Comparison of ENCODE assay signal across 8 cellular contexts in the genomic region with DNA sequence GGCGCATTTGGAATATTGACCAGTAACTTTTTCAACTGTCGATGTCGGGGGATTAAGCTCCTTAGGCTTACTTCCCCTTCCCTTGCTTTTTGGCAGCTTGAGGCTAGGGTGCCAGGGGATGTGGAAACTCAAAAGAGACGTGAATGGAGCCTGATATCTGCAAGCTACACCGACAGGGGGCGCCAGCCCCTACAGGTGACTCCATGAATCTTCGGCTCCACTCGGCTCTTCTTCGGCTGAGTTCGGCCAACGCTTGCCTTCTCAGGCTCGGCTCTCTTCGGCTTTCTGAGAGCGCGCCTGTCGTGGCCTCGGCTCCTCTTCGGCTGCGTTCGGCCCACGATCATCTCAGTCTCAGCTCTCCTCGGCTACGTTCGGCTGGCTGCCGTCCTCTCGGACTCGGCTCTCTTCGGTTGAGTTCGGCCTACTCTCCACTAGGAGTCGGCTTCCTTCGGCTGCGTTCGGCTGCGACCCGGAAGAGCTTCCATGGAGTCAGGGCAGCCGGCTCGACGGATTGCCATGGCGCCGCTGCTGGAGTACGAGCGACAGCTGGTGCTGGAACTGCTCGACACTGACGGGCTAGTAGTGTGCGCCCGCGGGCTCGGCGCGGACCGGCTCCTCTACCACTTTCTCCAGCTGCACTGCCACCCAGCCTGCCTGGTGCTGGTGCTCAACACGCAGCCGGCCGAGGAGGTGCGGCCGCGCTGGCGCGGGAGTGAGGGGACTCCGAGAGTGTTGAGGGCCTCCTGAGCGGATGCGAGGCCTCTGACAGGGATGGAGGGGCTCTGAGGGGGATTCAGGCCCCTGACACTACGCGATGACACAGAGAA. TPM values are rescaled to one million over a fixed set of nuclear protein-coding genes. Genes with fewer than 3 reads are reported as not detected.
DNase-seq lines count a peak whose midpoint lies in the region; ATAC-seq and TF ChIP-seq lines count a peak whose summit lies in the region.

ERCC4 (plus strand) TSS at position 472 of the 827 bp plus-strand sequence; CDS start at position 484, 12 bp downstream.

- H3K9me3 ChIP-seq in KOPT-K1 (ENCODE audit: insufficient read depth, low read length, poor library complexity, severe bottlenecking) (no peaks in the 10 kb centered on the region), Peyer's patch (no peaks in the 10 kb centered on the region), esophagus muscularis mucosa (no peaks in the 10 kb centered on the region), muscle layer of duodenum (ENCODE audit: control insufficient read depth in 1 of 2, low read length in 2 of 2) (no peaks in the 10 kb centered on the region)

- peak within 1 kb of the TSS; percentile 86 to 97 (median 94) for H3K4me3 ChIP-seq in Peyer's patch
- peak within 1 kb of the TSS; percentile 63 to 98 (median 92) for H3K4me3 ChIP-seq in esophagus muscularis mucosa
- peak within 1 kb of the TSS; percentile 88 to 89 for H3K4me3 ChIP-seq in muscle layer of duodenum (ENCODE audit: low read depth in 1 of 2, low read length in 2 of 2)

- peak; percentile 97 for ATAC-seq in GM21786 (IDR thresholded peaks at IDR 0.05; ENCODE audit: unreplicated experiment)

- WGBS in esophagus muscularis mucosa = under 1% methylated on average over 36 of the region's 64 CpGs

- peak; percentile 33 to 54 for TF ChIP-seq POLR2A in Peyer's patch (IDR thresholded peaks at IDR 0.05)
- no peak for TF ChIP-seq POLR2A in esophagus muscularis mucosa (IDR thresholded peaks at IDR 0.05; ENCODE audit: low read depth)

- H3K27ac ChIP-seq in KOPT-K1 (ENCODE audit: low read depth, low read length, poor library complexity, severe bottlenecking) = peak within 1 kb of the TSS; percentile 80
- peak within 1 kb of the TSS; percentile 72 to 83 (median 76) for H3K27ac ChIP-seq in Peyer's patch
- peak within 1 kb of the TSS; percentile 71 to 83 (median 82) for H3K27ac ChIP-seq in esophagus muscularis mucosa (replicated peaks in 1 of 4)
- H3K27ac ChIP-seq in muscle layer of duodenum (ENCODE audit: low read length) = peak within 1 kb of the TSS; percentile 82

- DNase-seq in Daoy (ENCODE audit: low read depth) (peak; percentile 100), Peyer's patch (peak; percentile 99 to 100 (median 100)), esophagus muscularis mucosa (ENCODE audit: extremely low spot score) (peak; percentile 99)
- peak; percentile 99 for DNase-seq in activated T-cell treated with anti-CD3 and anti-CD28 coated beads, Interleukin-2, amount 50 U/mL, for 48 hours
- peak; percentile 97 to 98 for DNase-seq in stimulated activated CD8-positive, alpha-beta memory T cell treated with anti-CD3 and anti-CD28 coated beads, Interleukin-7, amount 100 ng/mL, for 4 hours (ENCODE audit: low read depth in 2 of 2)

- intact Hi-C loops in esophagus muscularis mucosa (cut with DNase I) = loop anchor here (2.0 to 10.0 kb wide), 6 partner anchors 53 to 607 kb away; partner anchors contain the start of gene MRTFB

- TF ChIP-seq CTCF in Peyer's patch (IDR thresholded peaks at IDR 0.05) (peak; percentile 60 to 95 (median 92)), esophagus muscularis mucosa (IDR thresholded peaks at IDR 0.05) (peak; percentile 73 to 90 (median 83))

- H3K36me3 ChIP-seq in KOPT-K1 (ENCODE audit: insufficient read depth, low read length) (peaks cover 21% of the 10 kb centered on the region), Peyer's patch (peaks cover 0 to under 1% (median 0%) of the 10 kb centered on the region in 3 donors), esophagus muscularis mucosa (peaks cover 0 to 20% (median 6%) of the 10 kb centered on the region in 4 donors), muscle layer of duodenum (ENCODE audit: control insufficient read depth in 1 of 2, insufficient read depth in 2 of 2, low read length in 2 of 2) (peaks cover 0 to 4% of the 10 kb centered on the region in 2 donors)

- TF ChIP-seq EP300 in esophagus muscularis mucosa (IDR thresholded peaks at IDR 0.05) = no peak

- H3K27me3 ChIP-seq in Peyer's patch (no peaks in the 10 kb centered on the region), esophagus muscularis mucosa (no peaks in the 10 kb centered on the region), muscle layer of duodenum (ENCODE audit: low read depth, low read length) (no peaks in the 10 kb centered on the region)

- peaks cover 0 to 9% (median 5%) of the 10 kb centered on the region in 4 donors for H3K4me1 ChIP-seq in Peyer's patch
- peaks cover 16 to 47% (median 43%) of the 10 kb centered on the region in 4 donors for H3K4me1 ChIP-seq in esophagus muscularis mucosa
- H3K4me1 ChIP-seq in muscle layer of duodenum (ENCODE audit: control insufficient read depth in 1 of 2, insufficient read depth in 2 of 2, low read length in 2 of 2) = peaks cover 14 to 25% of the 10 kb centered on the region in 2 donors

RNA-seq across cellular contexts. Expression of gene ERCC4, which starts in this region (rescaled TPM):
- 8.2 and 20.6 TPM in 2 replicates for total RNA-seq in Daoy (2014; rRNA removed; shearing (Covaris generic))
- total RNA-seq in Peyer's patch (10 to 100 TPM in 1 of 4 donors, 1 to 10 TPM in 3; 2.5 to 13.2 (median 4.8) TPM), esophagus muscularis mucosa (1 to 10 TPM; 4.6 to 10.0 (median 8.6) TPM)

Comparison
In these comparisons a context has a peak if more than half of its experiments do, and no peak if none do; other contexts are left out.
1. Peak in every context shown above with its lines: DNase-seq, ATAC-seq, H3K4me3 ChIP-seq and H3K27ac ChIP-seq.